ENCODE assay signal across 21 cellular contexts in the genomic region with DNA sequence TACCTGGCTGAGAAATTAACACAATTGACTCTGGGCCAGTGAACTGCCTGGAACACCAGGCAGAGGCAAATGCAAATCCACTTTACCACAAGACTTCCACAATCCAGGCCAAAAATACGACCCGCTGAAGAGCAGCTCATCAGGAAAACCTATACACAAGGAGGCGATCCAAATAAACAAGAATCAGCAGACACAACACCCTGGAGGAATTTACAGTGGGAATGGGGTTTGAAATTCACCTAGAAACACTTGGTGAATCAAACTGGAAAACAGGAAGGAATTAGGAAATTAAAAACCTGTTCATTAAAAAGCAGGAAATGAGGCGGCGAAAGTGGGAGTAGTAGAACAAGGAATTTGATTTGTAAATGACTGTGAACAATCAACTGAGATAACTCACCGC. TPM values are rescaled to one million over a fixed set of nuclear protein-coding genes. Genes with fewer than 3 reads are reported as not detected.
"Had no signal": no experiment of that assay in that cellular context is flagged by ENCODE, and none has a peak within 500 bp of the region (broad histone marks: within the 10 kb centered on the region; RNA-seq: fewer than 3 reads in every experiment).

No MANE protein-coding gene starts in this region.

- H3K4me2 ChIP-seq: smooth muscle cell had no signal

- H3K27me3 ChIP-seq: body of pancreas, cardiac muscle cell, foreskin keratinocyte, pancreas, vagina had no signal

- H3K4me3 ChIP-seq: body of pancreas, cardiac muscle cell, pancreas, smooth muscle cell, thoracic aorta, vagina had no signal

- H3K27ac ChIP-seq: body of pancreas, cardiac muscle cell, foreskin keratinocyte, pancreas, thoracic aorta, vagina had no signal

- DNase-seq: activated B cell treated with CpG ODN at 0.5 μM for 24 hours; activated CD4-positive, alpha-beta T cell treated with anti-CD3 and anti-CD28 coated beads for 36 hours; activated CD4-positive, alpha-beta T cell treated with anti-CD3 and anti-CD28 coated beads, Interleukin-2, amount 50 U/mL, for 4 hours; activated CD8-positive, alpha-beta memory T cell treated with anti-CD3 and anti-CD28 coated beads, Interleukin-2, amount 50 U/mL, for 48 hours; activated naive CD4-positive, alpha-beta T cell treated with Interleukin-2 at 50 U/mL for 16 hours; activated T-cell treated with anti-CD3 and anti-CD28 coated beads, Interleukin-2, amount 50 U/mL, for 48 hours; body of pancreas; effector CD4-positive, alpha-beta T cell; foreskin keratinocyte; kidney glomerular epithelial cell; left ventricle myocardium superior; nephron progenitor cell; stimulated activated CD4-positive, alpha-beta T cell treated with anti-CD3 and anti-CD28 coated beads, Interleukin-2, amount 100 ng/mL, for 48 hours; stimulated activated naive CD4-positive, alpha-beta T cell; T-helper 1 cell had no signal

- ATAC-seq: activated CD4-positive, alpha-beta T cell treated with anti-CD3 and anti-CD28 coated beads for 36 hours; body of pancreas; foreskin keratinocyte; left ventricle myocardium superior; pancreas; sciatic nerve had no signal

- H3K4me1 ChIP-seq: foreskin keratinocyte had no signal

- H3K9me3 ChIP-seq: body of pancreas, pancreas, thoracic aorta, vagina had no signal

- H3K36me3 ChIP-seq: cardiac muscle cell, pancreas, vagina had no signal

RNA-seq across cellular contexts. Expression of a gene that starts 16.0 kb away (rescaled TPM):
- total RNA-seq: activated B cell treated with CpG ODN at 0.5 μM for 24 hours had no signal
